Comparison of ENCODE assay signal across 17 cellular contexts in the genomic region with DNA sequence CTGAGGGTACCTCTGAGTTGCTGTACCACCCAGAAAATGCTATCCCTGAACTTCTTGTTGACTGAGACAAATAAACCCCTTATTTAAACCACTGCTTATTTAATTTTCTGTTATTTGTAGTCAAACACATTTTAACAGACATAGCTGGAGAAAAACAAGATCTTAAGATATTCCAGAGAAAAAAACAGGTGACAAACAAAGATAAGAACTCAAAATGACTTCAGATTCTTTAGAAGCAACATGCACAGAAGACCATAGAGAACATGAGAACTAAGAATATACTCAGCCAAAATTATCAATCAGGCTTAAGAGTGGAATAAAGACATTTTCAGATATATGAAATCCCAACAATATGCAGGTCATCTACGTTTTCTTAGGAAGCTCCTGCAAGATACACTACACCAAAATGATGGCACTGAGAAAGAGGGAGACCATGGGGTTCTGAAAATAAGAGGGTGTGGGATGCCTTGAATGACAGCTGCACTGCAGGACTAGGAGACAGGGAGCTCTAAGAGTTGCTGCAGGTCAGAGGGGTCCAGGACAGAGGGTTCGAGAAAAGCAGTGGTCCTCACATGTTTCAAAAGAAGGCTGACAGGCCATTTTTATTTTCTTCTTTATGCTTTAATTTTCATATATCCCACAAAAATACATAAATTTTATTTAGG.
"Had no signal": no experiment of that assay in that cellular context is flagged by ENCODE, and none has a peak within 500 bp of the region (broad histone marks: within the 10 kb centered on the region; RNA-seq: fewer than 3 reads in every experiment).

No MANE protein-coding gene starts in this region.

- H3K27me3 Mint-ChIP-seq: naive B cell, type B pancreatic cell had no signal

- DNase-seq: dorsolateral prefrontal cortex; effector CD8-positive, alpha-beta T cell; foreskin melanocyte; head of caudate nucleus; left colon; left ventricle myocardium superior; mesendoderm; naive B cell; posterior cingulate gyrus; sigmoid colon; stimulated activated CD4-positive, alpha-beta T cell treated with anti-CD3 and anti-CD28 coated beads, Interleukin-2, amount 100 ng/mL, for 24 hours; stimulated activated CD4-positive, alpha-beta T cell treated with anti-CD3 and anti-CD28 coated beads, Interleukin-4, amount 100 ng/mL, for 4 hours; stimulated activated naive CD8-positive, alpha-beta T cell treated with anti-CD3 and anti-CD28 coated beads, Interleukin-15, Interleukin-2, amounts not matched to agents 100 U/mL and 50 U/mL, for 24 hours; thyroid gland had no signal

- H3K27ac Mint-ChIP-seq: type B pancreatic cell had no signal

- ATAC-seq: left colon; left ventricle myocardium superior; stimulated activated naive CD8-positive, alpha-beta T cell treated with anti-CD3 and anti-CD28 coated beads, Interleukin-15, Interleukin-2, amounts not matched to agents 100 U/mL and 50 U/mL, for 24 hours had no signal

- H3K9me3 Mint-ChIP-seq: naive B cell, type B pancreatic cell had no signal

- H3K4me3 Mint-ChIP-seq: naive B cell, neural crest cell, type B pancreatic cell had no signal

- FAIRE-seq: urothelium cell line had no signal
